ENCODE assay signal across 1 cellular context in genomic region chr9:70419546-70420266, GRCh38.
A peak's percentile ranks its signal among the peaks of the same experiment; 100 is the strongest.
TF ChIP-seq lines count a peak whose summit lies in the region.

No MANE protein-coding gene starts in this region.

TF ChIP-seq in HepG2, 621 proteins besides CTCF, POLR2A, EP300 and RAD21 (continued from another document and continues in another):
- no peak for TF ChIP-seq ZNF18 (CRISPR knock-in tag; IDR thresholded peaks at IDR 0.05; ENCODE audit: insufficient replicate concordance)
- no peak for TF ChIP-seq ARID3A (IDR thresholded peaks at IDR 0.05; ENCODE audit: low read depth, low read length)
- no peak for TF ChIP-seq SIX1 (CRISPR knock-in tag; IDR thresholded peaks at IDR 0.05; ENCODE audit: borderline replicate concordance)
- TF ChIP-seq ZNF362 (CRISPR knock-in tag; IDR thresholded peaks at IDR 0.05; ENCODE audit: borderline replicate concordance) = 0 out of 2 replicates have a peak, but pooled peaks have one; percentile 8
- TF ChIP-seq ZNF543 (CRISPR knock-in tag; IDR thresholded peaks at IDR 0.05) = no peak
- no peak; the same call in none of the 2 replicates for TF ChIP-seq ZNF574 (CRISPR knock-in tag; IDR thresholded peaks at IDR 0.05)
- TF ChIP-seq SRSF1 (optimal IDR thresholded peaks at IDR 0.05; ENCODE audit: low read depth, low read length) = no peak
- 0 out of 2 replicates have a peak, but pooled peaks have one; percentile 24 for TF ChIP-seq IRX3 (CRISPR knock-in tag; IDR thresholded peaks at IDR 0.05; ENCODE audit: borderline replicate concordance, low read depth)
- TF ChIP-seq HBP1 (CRISPR knock-in tag; IDR thresholded peaks at IDR 0.05; ENCODE audit: low read depth) = no peak; the same call in 1 of the 2 replicates
- 0 out of 2 replicates have a peak, but pooled peaks have one; percentile 32 for TF ChIP-seq ZNF710 (CRISPR knock-in tag; IDR thresholded peaks at IDR 0.05; ENCODE audit: borderline replicate concordance)
- TF ChIP-seq NCOR1 (IDR thresholded peaks at IDR 0.05; ENCODE audit: borderline replicate concordance, low read length) = peak; percentile 82; the same call in 1 of the 2 replicates
- TF ChIP-seq HCFC1 (IDR thresholded peaks at IDR 0.05; ENCODE audit: low read depth, low read length) = no peak
- no peak for TF ChIP-seq NFYB (CRISPR knock-in tag; IDR thresholded peaks at IDR 0.05)
- TF ChIP-seq ZBTB1 (CRISPR knock-in tag; IDR thresholded peaks at IDR 0.05; ENCODE audit: borderline replicate concordance) = no peak
- TF ChIP-seq ZFX (CRISPR knock-in tag; IDR thresholded peaks at IDR 0.05; ENCODE audit: low read depth) = no peak
- no peak; the same call in 1 of the 2 replicates for TF ChIP-seq KDM3A (CRISPR knock-in tag; IDR thresholded peaks at IDR 0.05; ENCODE audit: low read depth)
- TF ChIP-seq TAF15 (IDR thresholded peaks at IDR 0.05; ENCODE audit: low read depth, low read length, poor library complexity, severe bottlenecking) = no peak
- TF ChIP-seq RORA (CRISPR knock-in tag; IDR thresholded peaks at IDR 0.05) = no peak
- TF ChIP-seq PAF1 (CRISPR knock-in tag; IDR thresholded peaks at IDR 0.05) = no peak
- TF ChIP-seq DNMT3B (CRISPR knock-in tag; conservative IDR thresholded peaks at IDR 0.05) = peak; percentile 3; the same call in 1 of the 2 replicates
- TF ChIP-seq ZNF414 (CRISPR knock-in tag; IDR thresholded peaks at IDR 0.05) = no peak
- no peak for TF ChIP-seq ZNF691 (CRISPR knock-in tag; IDR thresholded peaks at IDR 0.05; ENCODE audit: borderline replicate concordance, low read depth)
- no peak for TF ChIP-seq ZFP62 (CRISPR knock-in tag; IDR thresholded peaks at IDR 0.05)
- TF ChIP-seq CBFB (CRISPR knock-in tag; IDR thresholded peaks at IDR 0.05) = no peak; the same call in none of the 2 replicates
- no peak for TF ChIP-seq SP2 (CRISPR knock-in tag; IDR thresholded peaks at IDR 0.05)
- TF ChIP-seq MAFG (CRISPR knock-in tag; IDR thresholded peaks at IDR 0.05) = no peak
- TF ChIP-seq ZNF883 (CRISPR knock-in tag; IDR thresholded peaks at IDR 0.05; ENCODE audit: not compliant biosample characterization) = no peak
- TF ChIP-seq ZNF512B (CRISPR knock-in tag; IDR thresholded peaks at IDR 0.05; ENCODE audit: borderline replicate concordance) = no peak
- TF ChIP-seq HMG20A (CRISPR knock-in tag; IDR thresholded peaks at IDR 0.05; ENCODE audit: borderline replicate concordance) = 0 out of 2 replicates have a peak, but pooled peaks have one; percentile 13
- peak; percentile 16; the same call in 1 of the 2 replicates for TF ChIP-seq PCBP1 (IDR thresholded peaks at IDR 0.05; ENCODE audit: borderline replicate concordance, low read depth, low read length)
- no peak; the same call in 1 of the 2 replicates for TF ChIP-seq TBX2 (CRISPR knock-in tag; IDR thresholded peaks at IDR 0.05; ENCODE audit: borderline replicate concordance)
- TF ChIP-seq SMAD1 (CRISPR knock-in tag; IDR thresholded peaks at IDR 0.05; ENCODE audit: borderline replicate concordance, low read depth) = no peak
- TF ChIP-seq CSRNP1 (CRISPR knock-in tag; IDR thresholded peaks at IDR 0.05) = no peak
- TF ChIP-seq KDM2A (CRISPR knock-in tag; IDR thresholded peaks at IDR 0.05; ENCODE audit: borderline replicate concordance, low read depth) = peak; percentile 66
- TF ChIP-seq HOXA3 (CRISPR knock-in tag; IDR thresholded peaks at IDR 0.05) = peak; percentile 31; the same call in 1 of the 2 replicates
- TF ChIP-seq ZNF83 (CRISPR knock-in tag; IDR thresholded peaks at IDR 0.05; ENCODE audit: borderline replicate concordance) = no peak
- peak; percentile 76 for TF ChIP-seq SOX5 (CRISPR knock-in tag; IDR thresholded peaks at IDR 0.05; ENCODE audit: borderline replicate concordance)
- peak; percentile 75; the same call in 1 of the 2 replicates for TF ChIP-seq SALL1 (CRISPR knock-in tag; IDR thresholded peaks at IDR 0.05)
- no peak for TF ChIP-seq ZKSCAN8 (CRISPR knock-in tag; IDR thresholded peaks at IDR 0.05; ENCODE audit: borderline replicate concordance)
- TF ChIP-seq NCOA1 (CRISPR knock-in tag; IDR thresholded peaks at IDR 0.05) = no peak
- no peak for TF ChIP-seq HIVEP1 (CRISPR knock-in tag; IDR thresholded peaks at IDR 0.05)
- no peak for TF ChIP-seq ZNF33A (CRISPR knock-in tag; IDR thresholded peaks at IDR 0.05; ENCODE audit: borderline replicate concordance)
